Comparison of ENCODE assay signal across 2 cellular contexts in the genomic region with DNA sequence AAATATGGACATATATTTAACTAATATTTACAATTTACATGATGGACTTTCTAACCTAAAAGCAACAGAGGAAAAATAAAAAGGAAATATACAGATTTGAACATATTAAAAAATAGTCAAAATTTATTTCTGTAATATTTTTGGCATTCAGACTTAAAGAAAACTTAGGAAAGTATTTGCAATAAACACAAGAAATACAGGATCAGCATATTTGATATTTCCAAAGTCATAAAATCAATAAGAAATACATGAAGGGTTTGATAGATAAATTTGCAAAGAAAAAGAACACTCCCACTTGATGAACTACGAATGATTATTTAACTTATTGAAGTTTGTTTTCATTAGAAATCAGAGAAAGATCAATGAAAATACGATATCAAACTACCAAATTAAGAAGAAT.
TF ChIP-seq lines count a peak whose summit lies in the region.

No MANE protein-coding gene starts in this region.

TF ChIP-seq in HepG2, 621 proteins besides CTCF, POLR2A, EP300 and RAD21:
- no peak for TF ChIP-seq SCMH1 (CRISPR knock-in tag; IDR thresholded peaks at IDR 0.05; ENCODE audit: borderline replicate concordance)
- peak; percentile 53 to 67; a peak in 3 of 4 replicates for TF ChIP-seq MAFK (conservative IDR thresholded peaks at IDR 0.05 in 1 of 2, IDR thresholded peaks at IDR 0.05 in 1 of 2; ENCODE audit: low read length in 2 of 2)
- TF ChIP-seq ZNF614 (CRISPR knock-in tag; IDR thresholded peaks at IDR 0.05; ENCODE audit: borderline replicate concordance): no peak

TF ChIP-seq in K562, 482 proteins besides CTCF, POLR2A, EP300 and RAD21:
- peak; percentile 60; the same call in 1 of the 2 replicates for TF ChIP-seq C11orf30 (IDR thresholded peaks at IDR 0.05; ENCODE audit: low read depth)
- TF ChIP-seq, protein P1, sequence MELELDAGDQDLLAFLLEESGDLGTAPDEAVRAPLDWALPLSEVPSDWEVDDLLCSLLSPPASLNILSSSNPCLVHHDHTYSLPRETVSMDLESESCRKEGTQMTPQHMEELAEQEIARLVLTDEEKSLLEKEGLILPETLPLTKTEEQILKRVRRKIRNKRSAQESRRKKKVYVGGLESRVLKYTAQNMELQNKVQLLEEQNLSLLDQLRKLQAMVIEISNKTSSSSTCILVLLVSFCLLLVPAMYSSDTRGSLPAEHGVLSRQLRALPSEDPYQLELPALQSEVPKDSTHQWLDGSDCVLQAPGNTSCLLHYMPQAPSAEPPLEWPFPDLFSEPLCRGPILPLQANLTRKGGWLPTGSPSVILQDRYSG (tag; conservative IDR thresholded peaks at IDR 0.05; ENCODE audit: low read depth): no peak
- peak; percentile 86 for TF ChIP-seq ZNF316 (IDR thresholded peaks at IDR 0.05)
